Comparison of ENCODE assay signal across 8 cellular contexts in genomic region chr17:61733021-61733420, GRCh38.
"Had no signal": no experiment of that assay in that cellular context is flagged by ENCODE, and none has a peak within 500 bp of the region (broad histone marks: within the 10 kb centered on the region; RNA-seq: fewer than 3 reads in every experiment).

No MANE protein-coding gene starts in this region.

- H3K27ac ChIP-seq: HL-60 had no signal

- H3K27ac Mint-ChIP-seq: IgD-negative memory B cell had no signal

- FAIRE-seq: HepG2, HTR-8/SVneo, K562 had no signal

- ATAC-seq: HepG2, K562 had no signal

- H3K4me3 ChIP-seq: K562 had no signal

- DNase-seq: IMR-90, KBM-7, KG1 had no signal

- H3K4me3 Mint-ChIP-seq: IgD-negative memory B cell had no signal

- H3K27me3 Mint-ChIP-seq: IgD-negative memory B cell had no signal
